In the genomic region with DNA sequence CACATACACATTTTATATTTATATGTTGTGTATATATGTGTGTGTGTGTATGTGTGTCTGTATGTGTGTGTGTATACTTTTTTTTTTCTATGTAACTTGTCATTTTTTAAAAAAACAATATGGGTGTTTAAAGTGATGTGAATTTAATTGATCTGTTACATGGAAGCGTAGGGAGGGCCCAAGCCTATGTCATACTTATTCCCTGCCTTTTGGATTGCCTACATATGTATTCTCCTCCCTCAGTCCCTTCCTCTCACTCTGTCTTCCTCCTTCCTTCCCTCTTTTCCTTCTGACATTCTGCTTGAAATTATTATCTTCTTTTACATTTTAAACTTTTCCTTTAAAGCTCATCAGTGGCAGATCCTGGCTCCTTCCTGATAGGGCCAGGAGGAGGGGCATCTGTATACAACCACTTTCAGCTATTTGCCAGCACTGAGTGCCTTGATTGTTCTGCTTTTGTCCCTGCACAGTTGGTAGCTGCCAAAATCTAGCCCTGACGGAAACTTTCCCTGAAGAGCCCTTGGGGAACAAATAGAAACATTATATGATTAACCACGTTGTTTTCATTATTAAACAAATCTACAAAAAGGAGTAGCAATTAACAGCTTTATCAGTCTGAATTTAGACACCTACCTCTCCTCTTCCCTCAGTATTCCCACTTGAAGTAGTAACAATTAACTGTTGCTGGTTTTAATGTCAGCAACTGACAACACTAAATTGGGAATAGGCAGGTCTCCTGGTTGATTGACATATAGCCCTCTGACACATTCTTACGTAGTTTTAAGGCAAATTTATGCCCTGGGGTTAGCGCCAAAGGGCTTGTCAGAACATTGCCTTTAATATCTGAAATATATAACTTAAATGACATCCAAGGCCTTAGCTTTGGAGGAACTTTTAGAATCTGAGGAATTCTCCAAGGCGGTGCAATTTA, we compare ENCODE assay signal across 14 cellular contexts. TPM values are rescaled to one million over a fixed set of nuclear protein-coding genes. Genes with fewer than 3 reads are reported as not detected.
DNase-seq lines count a peak whose midpoint lies in the region; ATAC-seq and TF ChIP-seq lines count a peak whose summit lies in the region.
"Had no signal": no experiment of that assay in that cellular context is flagged by ENCODE, and none has a peak within 500 bp of the region (broad histone marks: within the 10 kb centered on the region; RNA-seq: fewer than 3 reads in every experiment).

No MANE protein-coding gene starts in this region.

- no peak for TF ChIP-seq POLR2A in heart left ventricle (IDR thresholded peaks at IDR 0.05)

- DNase-seq in NCI-H345 treated with DMSO at 0.1 percent for 48 hours (lab: John Stamatoyannopoulos, UW; ENCODE audit: unreplicated experiment) (peak; percentile 53), heart left ventricle (peak in 4 of 5 donors; percentile 19 to 66 (median 28)), neuronal stem cell (ENCODE audit: low spot score) (peak; percentile 44), NCI-H1694 treated with DMSO at 0.1 percent for 48 hours (lab: John Stamatoyannopoulos, UW) (no peak), GOT3 (lab: John Stamatoyannopoulos, UW) (no peak)
- DNase-seq: activated CD4-positive, alpha-beta T cell treated with anti-CD3 and anti-CD28 coated beads for 4 hours; activated T-cell treated with anti-CD3 and anti-CD28 coated beads, Interleukin-2, amount 50 U/mL, for 48 hours; BE2C; stimulated activated CD4-positive, alpha-beta T cell treated with anti-CD3 and anti-CD28 coated beads, Interleukin-2, amount 100 ng/mL, for 48 hours; stimulated activated naive CD8-positive, alpha-beta T cell treated with anti-CD3 and anti-CD28 coated beads, Interleukin-15, Interleukin-2, amounts not matched to agents 100 U/mL and 50 U/mL, for 24 hours had no signal

- no peak overlapping the region for H3K14ac ChIP-seq in neuronal stem cell (ENCODE audit: low read length)

- H3K9me3 ChIP-seq in HUES48 (ENCODE audit: control insufficient read depth, insufficient read depth, low read length) (no peaks in the 10 kb centered on the region), heart left ventricle (peaks cover 0 to 17% (median 0%) of the 10 kb centered on the region in 12 donors), neuronal stem cell (replicated peaks in 1 of 2; ENCODE audit: control insufficient read depth in 2 of 2, insufficient read depth in 1 of 2, low read depth in 1 of 2, low read length in 2 of 2) (peaks cover 0 to 20% of the 10 kb centered on the region in 2 donors)
- H3K9me3 ChIP-seq: BE2C, prostate gland had no signal

- H3K4me2 ChIP-seq in neuronal stem cell (ENCODE audit: insufficient read depth, low read length, poor library complexity, severe bottlenecking): no peak overlapping the region

- H3K79me1 ChIP-seq in neuronal stem cell (ENCODE audit: low read depth, low read length): no peaks in the 10 kb centered on the region

- no peak overlapping the region for H2BK12ac ChIP-seq in neuronal stem cell (ENCODE audit: low read length)

- no peak overlapping the region for H4K91ac ChIP-seq in neuronal stem cell (ENCODE audit: low read depth, low read length, poor library complexity)

- H2BK15ac ChIP-seq in neuronal stem cell (ENCODE audit: low read length): no peak overlapping the region

- H3K27ac ChIP-seq in HUES48 (ENCODE audit: low read depth, low read length) (peak overlapping the region; percentile 63), heart left ventricle (peak overlapping the region; percentile 44 to 81 (median 70)), neuronal stem cell (replicated peaks; ENCODE audit: low read length) (no peak overlapping the region)
- H3K27ac ChIP-seq: prostate gland had no signal

- H3K23ac ChIP-seq in neuronal stem cell (ENCODE audit: low read depth, low read length, poor library complexity): no peak overlapping the region

- H4K8ac ChIP-seq in neuronal stem cell (ENCODE audit: low read depth, low read length): no peak overlapping the region

- H3K18ac ChIP-seq in neuronal stem cell (ENCODE audit: low read length): no peak overlapping the region

- H3K9ac ChIP-seq in HUES48 (ENCODE audit: low read depth, low read length) (no peak overlapping the region), neuronal stem cell (ENCODE audit: low read depth, low read length, poor library complexity) (no peak overlapping the region)

- H2BK120ac ChIP-seq in neuronal stem cell (ENCODE audit: low read depth, low read length): no peak overlapping the region

- no peak for TF ChIP-seq CTCF in heart left ventricle (IDR thresholded peaks at IDR 0.05)

- WGBS in heart left ventricle, 4 donors: 50 to 54% (median 52%) methylated on average over 6 of the region's 6 CpGs
- WGBS in neuronal stem cell (ENCODE audit: extremely low coverage in 2 of 2, insufficient read length in 2 of 2, insufficient replicate concordance in 1 of 2), 2 donors: no CpG with 5 or more reads among the region's 6 CpGs

- peak overlapping the region; percentile 9 for H2AFZ ChIP-seq in neuronal stem cell (ENCODE audit: low read length)

- no peak overlapping the region for H3K4ac ChIP-seq in neuronal stem cell (ENCODE audit: low read length)

- H3K4me3 ChIP-seq in HUES48 (ENCODE audit: low read depth, low read length) (0 out of 2 replicates have a peak overlapping the region, but pooled peaks have one; percentile 15), heart left ventricle (peak overlapping the region in 7 of 12 donors; percentile 9 to 29 (median 23)), neuronal stem cell (ENCODE audit: low read length in 2 of 2) (peak overlapping the region in 1 of 2 donors; percentile 0)
- H3K4me3 ChIP-seq: prostate gland had no signal

- intact Hi-C loops in heart left ventricle (cut with DNase I): no loop called here

- no peak overlapping the region for H2AK5ac ChIP-seq in neuronal stem cell (ENCODE audit: low read depth, low read length)

- H3K36me3 ChIP-seq in HUES48 (ENCODE audit: control insufficient read depth, insufficient read depth, low read length) (no peaks in the 10 kb centered on the region), heart left ventricle (no peaks in the 10 kb centered on the region), neuronal stem cell (replicated peaks in 1 of 2; ENCODE audit: control insufficient read depth in 2 of 2, insufficient read depth in 2 of 2, low read length in 2 of 2) (no peaks in the 10 kb centered on the region)
- H3K36me3 ChIP-seq: BE2C, prostate gland had no signal

- H3K27me3 ChIP-seq in HUES48 (ENCODE audit: control insufficient read depth, insufficient read depth, low read length) (peaks cover 13% of the 10 kb centered on the region), heart left ventricle (no peaks in the 10 kb centered on the region), neuronal stem cell (ENCODE audit: control insufficient read depth in 3 of 3, insufficient read depth in 3 of 3, low read depth in 1 of 3, low read length in 3 of 3) (no peaks in the 10 kb centered on the region)

- H3K4me1 ChIP-seq in HUES48 (ENCODE audit: control insufficient read depth, insufficient read depth, low read length): peaks cover 35% of the 10 kb centered on the region
- H3K4me1 ChIP-seq in heart left ventricle: peaks cover 0 to 29% (median 6%) of the 10 kb centered on the region in 12 donors
- H3K4me1 ChIP-seq in neuronal stem cell (ENCODE audit: control insufficient read depth in 2 of 2, insufficient read depth in 1 of 2, low read depth in 1 of 2, low read length in 2 of 2): peaks cover 4 to 33% of the 10 kb centered on the region in 2 donors
- H3K4me1 ChIP-seq: BE2C, prostate gland had no signal

- ATAC-seq in heart left ventricle (peak; percentile 90 to 96 (median 92)), HG03159 (IDR thresholded peaks at IDR 0.05; ENCODE audit: unreplicated experiment) (no peak), HG03095 (IDR thresholded peaks at IDR 0.05; ENCODE audit: unreplicated experiment) (no peak)
- ATAC-seq: stimulated activated naive CD8-positive, alpha-beta T cell treated with anti-CD3 and anti-CD28 coated beads, Interleukin-15, Interleukin-2, amounts not matched to agents 100 U/mL and 50 U/mL, for 24 hours had no signal

- H2BK5ac ChIP-seq in neuronal stem cell (ENCODE audit: low read length): no peak overlapping the region

RNA-seq across cellular contexts. Expression of gene ASXL3, which starts 7.1 kb away (rescaled TPM):
- total RNA-seq in heart left ventricle: 1 to 10 TPM; 1.6 to 8.9 (median 3.9) TPM
- under 1 TPM; 0.65 to 0.69 TPM for polyA plus RNA-seq in heart left ventricle
- polyA plus RNA-seq in neuronal stem cell (2013, experiment 1 of 2): 2.1 TPM
- 2.2 TPM for polyA plus RNA-seq in neuronal stem cell (2013, experiment 2 of 2)

Comparison
In these comparisons a context has a peak if more than half of its experiments do, and no peak if none do; other contexts are left out.
1. DNase-seq: peak in NCI-H345 treated with DMSO at 0.1 percent for 48 hours (single experiment), heart left ventricle (4 of 5) and neuronal stem cell (single experiment); none in NCI-H1694 treated with DMSO at 0.1 percent for 48 hours (single experiment) and GOT3 (single experiment).
2. ATAC-seq: peak in heart left ventricle (4 of 4); none in HG03159 (single experiment) and HG03095 (single experiment).